8 cellular contexts compared by ENCODE assay signal in the genomic region with DNA sequence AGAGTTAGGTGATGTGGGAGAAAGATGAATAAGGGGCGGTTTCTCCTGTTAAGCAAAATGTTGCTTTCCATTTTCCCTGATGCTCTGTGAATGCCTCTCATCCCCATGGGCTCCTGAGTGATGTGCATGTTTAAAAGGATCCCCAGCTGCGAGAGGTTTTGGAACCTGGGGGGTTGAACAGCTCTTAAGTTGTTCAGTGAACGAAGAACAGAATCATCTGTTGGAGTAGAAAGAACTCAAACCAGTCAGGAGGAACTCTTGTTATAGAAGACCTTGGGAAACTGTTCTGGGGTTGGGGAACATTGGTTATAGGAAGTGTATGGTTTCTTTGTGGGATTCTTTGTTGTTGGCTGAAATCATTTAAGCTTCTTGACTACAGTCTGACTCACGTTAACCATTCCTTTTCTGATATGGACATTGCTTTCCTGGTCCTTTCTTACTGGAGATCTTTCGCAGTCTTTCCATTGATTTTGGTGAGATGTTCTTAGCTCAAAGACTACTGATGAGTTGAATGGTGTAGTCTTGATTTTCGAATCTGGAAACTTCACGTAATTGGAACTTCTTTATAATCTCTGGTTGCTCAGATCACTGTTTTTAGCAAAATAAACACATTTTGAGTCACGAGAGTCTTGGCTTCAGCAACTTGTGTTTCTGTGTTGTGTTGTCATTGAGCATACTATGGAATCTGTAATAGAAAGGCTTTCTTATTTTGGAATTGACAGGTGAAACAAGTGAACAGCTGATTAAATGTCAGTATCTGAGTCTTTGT. TPM values are rescaled to one million over a fixed set of nuclear protein-coding genes. Genes with fewer than 3 reads are reported as not detected.
DNase-seq lines count a peak whose midpoint lies in the region; ATAC-seq, FAIRE-seq and TF ChIP-seq lines count a peak whose summit lies in the region.

No MANE protein-coding gene starts in this region.

- intact Hi-C loops in colonic mucosa (cut with DNase I), result no loop called here

- H3K79me2 ChIP-seq in OCI-LY1 (ENCODE audit: insufficient read depth, low read length), result peaks cover 56% of the 10 kb centered on the region

- peaks cover 17 to 63% (median 44%) of the 10 kb centered on the region in 4 donors for H3K4me1 Mint-ChIP-seq in naive thymus-derived CD8-positive, alpha-beta T cell

- no peaks in the 10 kb centered on the region for H4K20me1 ChIP-seq in OCI-LY1 (ENCODE audit: insufficient read depth, low read length)

- H3K4me3 ChIP-seq in OCI-LY1 (ENCODE audit: low read depth, low read length, poor library complexity, severe bottlenecking) (peak overlapping the region; percentile 77), colonic mucosa (peak overlapping the region; percentile 50)

- H3K9me3 ChIP-seq in OCI-LY1 (ENCODE audit: low read length), result no peaks in the 10 kb centered on the region
- no peaks in the 10 kb centered on the region for H3K9me3 ChIP-seq in colonic mucosa

- no peaks in the 10 kb centered on the region for H3K9me3 Mint-ChIP-seq in naive thymus-derived CD8-positive, alpha-beta T cell

- DNase-seq in GM18507 (ENCODE audit: extremely low spot score, insufficient read length, low read depth) (no peak), colonic mucosa (no peak), NCI-H2107 (lab: John Stamatoyannopoulos, UW) (no peak), iPS-NIHi11 (ENCODE audit: low spot score) (no peak)
- DNase-seq in naive thymus-derived CD8-positive, alpha-beta T cell, result no peak
- DNase-seq in stimulated activated naive CD4-positive, alpha-beta T cell (lab: John Stamatoyannopoulos, UW), result no peak

- no peak overlapping the region for H2AFZ ChIP-seq in OCI-LY1 (ENCODE audit: low read length)

- H3K36me3 ChIP-seq in OCI-LY1 (ENCODE audit: insufficient read depth, low read length), result 0 out of 2 replicates have a peak, but pooled peaks cover 3% of the 10 kb centered on the region
- no peaks in the 10 kb centered on the region for H3K36me3 ChIP-seq in colonic mucosa

- H3K27ac ChIP-seq in OCI-LY1 (ENCODE audit: low read depth, low read length, poor library complexity, severe bottlenecking) (peak overlapping the region; percentile 98), colonic mucosa (peak overlapping the region; percentile 97)

- H3K4me3 Mint-ChIP-seq in naive thymus-derived CD8-positive, alpha-beta T cell, result peak overlapping the region; percentile 86 to 97 (median 92)

- H3K36me3 Mint-ChIP-seq in naive thymus-derived CD8-positive, alpha-beta T cell, result peaks cover 0 to 4% (median 0%) of the 10 kb centered on the region in 3 donors

- H3K27ac Mint-ChIP-seq in naive thymus-derived CD8-positive, alpha-beta T cell, result peak overlapping the region; percentile 94 to 100 (median 100)

- FAIRE-seq in GM18507 (lab: Jason Lieb, UNC), result peak; percentile 44

- POLR2A ChIA-PET in naive thymus-derived CD8-positive, alpha-beta T cell (lab: Charles Lee), result interaction anchor here (0.6 to 23.0 kb wide), 18 partner anchors 20 to 603 kb away, joined by 3 to 596 read pairs (median 8); partner anchors contain the start of genes FBF1, GALK1, SUMO2 and TRIM65

- no peak for TF ChIP-seq CTCF in OCI-LY1 (IDR thresholded peaks at IDR 0.05; ENCODE audit: low read length)
- TF ChIP-seq CTCF in colonic mucosa (IDR thresholded peaks at IDR 0.05), result no peak

- no peaks in the 10 kb centered on the region for H3K27me3 Mint-ChIP-seq in naive thymus-derived CD8-positive, alpha-beta T cell

- peaks cover 14% of the 10 kb centered on the region for H3F3A ChIP-seq in OCI-LY1 (ENCODE audit: insufficient read depth, low read length)

- H3K9me2 ChIP-seq in OCI-LY1 (ENCODE audit: low read depth, low read length), result no peaks in the 10 kb centered on the region

- H3K4me2 ChIP-seq in OCI-LY1 (ENCODE audit: low read length), result peak overlapping the region; percentile 79

- H3K27me3 ChIP-seq in OCI-LY1 (ENCODE audit: insufficient read depth, low read length) (no peaks in the 10 kb centered on the region), colonic mucosa (no peaks in the 10 kb centered on the region)

- H3K4me1 ChIP-seq in OCI-LY1 (ENCODE audit: insufficient read depth, low read length, severe bottlenecking) (peaks cover 50% of the 10 kb centered on the region), colonic mucosa (peaks cover 7% of the 10 kb centered on the region)

- ATAC-seq in naive thymus-derived CD8-positive, alpha-beta T cell, result no peak
- no peak for ATAC-seq in GM18867 (IDR thresholded peaks at IDR 0.05; ENCODE audit: unreplicated experiment)

- peak overlapping the region; percentile 98 for H3K9ac ChIP-seq in OCI-LY1 (ENCODE audit: low read length)
- peak overlapping the region; percentile 60 to 86 for H3K9ac ChIP-seq in colonic mucosa (ENCODE audit: low read depth in 2 of 2, low read length in 2 of 2)

RNA-seq across cellular contexts. Expression of gene UNK, which starts 1.3 kb away (rescaled TPM):
- total RNA-seq in colonic mucosa, result 10 to 100 TPM; 18.4 to 26.0 TPM
- total RNA-seq in naive thymus-derived CD8-positive, alpha-beta T cell, result 10 to 100 TPM; 55.6 to 57.7 TPM
- 10 to 100 TPM; 24.4 to 26.9 (median 26.2) TPM for polyA plus RNA-seq in naive thymus-derived CD8-positive, alpha-beta T cell

RNA-seq across cellular contexts. Expression of gene GALK1, which starts 21.0 kb away (rescaled TPM):
- 10 to 100 TPM; 21.3 to 23.6 TPM for total RNA-seq in colonic mucosa
- 10 to 100 TPM; 14.8 to 18.0 TPM for total RNA-seq in naive thymus-derived CD8-positive, alpha-beta T cell
- 10 to 100 TPM in 2 of 3 donors, 1 to 10 TPM in 1; 9.5 to 14.4 (median 13.9) TPM for polyA plus RNA-seq in naive thymus-derived CD8-positive, alpha-beta T cell

RNA-seq across cellular contexts. Expression of gene UNC13D, which starts 58.2 kb away (rescaled TPM):
- total RNA-seq in colonic mucosa, result 10 to 100 TPM; 25.9 to 35.0 TPM
- 100 to 1,000 TPM; 147 to 153 TPM for total RNA-seq in naive thymus-derived CD8-positive, alpha-beta T cell
- polyA plus RNA-seq in naive thymus-derived CD8-positive, alpha-beta T cell, result 10 to 100 TPM; 50.3 to 78.0 (median 54.0) TPM

Comparison
In these comparisons a context has a peak if more than half of its experiments do, and no peak if none do; other contexts are left out.
1. RNA of gene UNC13D, which starts 58.2 kb away (total RNA-seq): 147 to 153 TPM in naive thymus-derived CD8-positive, alpha-beta T cell; 25.9 to 35.0 TPM in colonic mucosa; every median in the first group is over 4 times any median in the second.